ENCODE assay signal across 9 cellular contexts in genomic region chr6:24874776-24875175, GRCh38.
"Had no signal": no experiment of that assay in that cellular context is flagged by ENCODE, and none has a peak within 500 bp of the region (broad histone marks: within the 10 kb centered on the region; RNA-seq: fewer than 3 reads in every experiment).

No MANE protein-coding gene starts in this region.

- H3K27me3 ChIP-seq: cardiac muscle cell, suprapubic skin had no signal

- H3K27me3 Mint-ChIP-seq: stimulated activated naive CD8-positive, alpha-beta T cell treated with anti-CD3 and anti-CD28 coated beads, Interleukin-15, Interleukin-2, amounts not matched to agents 100 ng/mL and 50 ng/mL, for 24 hours; type B pancreatic cell had no signal

- H3K9me3 ChIP-seq: suprapubic skin had no signal

- ATAC-seq: left lobe of liver had no signal

- H3K27ac ChIP-seq: cardiac muscle cell, suprapubic skin had no signal

- DNase-seq: activated CD8-positive, alpha-beta memory T cell treated with anti-CD3 and anti-CD28 coated beads, Interleukin-2, amount 50 U/mL, for 48 hours; activated naive CD4-positive, alpha-beta T cell treated with Interleukin-2 at 50 U/mL for 16 hours; mammary epithelial cell; SW 1271 had no signal

- H3K36me3 ChIP-seq: cardiac muscle cell, suprapubic skin had no signal

- H3K4me3 ChIP-seq: cardiac muscle cell, suprapubic skin had no signal

- H3K36me3 Mint-ChIP-seq: type B pancreatic cell had no signal

- H3K4me1 ChIP-seq: suprapubic skin had no signal

- H3K4me3 Mint-ChIP-seq: stimulated activated naive CD8-positive, alpha-beta T cell treated with anti-CD3 and anti-CD28 coated beads, Interleukin-15, Interleukin-2, amounts not matched to agents 100 ng/mL and 50 ng/mL, for 24 hours; type B pancreatic cell had no signal

- H3K27ac Mint-ChIP-seq: stimulated activated naive CD8-positive, alpha-beta T cell treated with anti-CD3 and anti-CD28 coated beads, Interleukin-15, Interleukin-2, amounts not matched to agents 100 ng/mL and 50 ng/mL, for 24 hours; type B pancreatic cell had no signal
